In the genomic region with DNA sequence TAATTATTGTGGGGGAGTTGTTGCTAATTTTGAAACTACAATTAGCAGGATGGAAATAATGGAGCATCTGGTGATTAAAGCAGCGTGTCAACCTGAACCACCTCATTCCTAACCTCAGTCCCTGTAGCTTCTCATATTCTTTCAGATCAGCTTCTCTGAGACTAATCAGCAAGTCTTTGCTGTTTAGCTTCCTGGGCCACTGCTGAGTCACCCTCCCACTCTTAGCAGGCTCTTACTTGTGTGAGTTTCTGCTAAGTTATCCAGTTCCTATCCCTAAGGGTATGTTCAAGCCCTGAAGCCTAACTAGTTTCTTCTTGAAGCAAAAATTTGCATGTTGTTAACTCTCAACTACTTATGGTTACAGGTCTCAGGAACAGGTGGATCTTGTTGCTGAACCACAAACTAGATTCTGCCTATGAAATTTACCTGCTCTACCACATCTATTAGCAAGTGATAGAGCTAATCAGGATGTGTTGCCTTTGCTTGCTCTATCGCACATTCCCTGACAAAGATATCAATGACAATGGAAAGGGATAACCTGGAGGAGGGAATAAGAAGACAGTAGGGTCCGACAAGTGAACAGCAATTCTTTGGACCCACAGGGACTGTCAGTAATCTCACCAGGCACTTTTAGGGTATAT, we compare ENCODE assay signal across 11 cellular contexts.
A peak's percentile ranks its signal among the peaks of the same experiment; 100 is the strongest.
DNase-seq lines count a peak whose midpoint lies in the region; ATAC-seq and TF ChIP-seq lines count a peak whose summit lies in the region.
"Had no signal": no experiment of that assay in that cellular context is flagged by ENCODE, and none has a peak within 500 bp of the region (broad histone marks: within the 10 kb centered on the region; RNA-seq: fewer than 3 reads in every experiment).

No MANE protein-coding gene starts in this region.

- no peak overlapping the region for H3K27ac ChIP-seq in AG04450 (ENCODE audit: low read depth, low read length)
- H3K27ac ChIP-seq in HUES64 (ENCODE audit: low read depth, low read length): peak overlapping the region; percentile 23; the same call in 1 of the 2 replicates
- H3K27ac ChIP-seq in CD8-positive, alpha-beta T cell (ENCODE audit: low read depth, low read length): no peak overlapping the region
- no peak overlapping the region for H3K27ac ChIP-seq in esophagus muscularis mucosa (replicated peaks in 1 of 4)

- DNase-seq in AG04450 (ENCODE audit: low read depth, low spot score) (peak; percentile 11), astrocyte of the spinal cord (ENCODE audit: low read depth, low spot score) (peak; percentile 54), non-pigmented ciliary epithelial cell (ENCODE audit: low read depth) (peak; percentile 48), esophagus muscularis mucosa (ENCODE audit: extremely low spot score) (no peak)
- DNase-seq in CD8-positive, alpha-beta T cell: no peak
- DNase-seq: cerebellar nuclear complex, NCI-H2029, T-helper 17 cell had no signal

- H3K4me3 ChIP-seq in AG04450 (ENCODE audit: low read depth, low read length) (no peak overlapping the region), HUES64 (ENCODE audit: low read length) (no peak overlapping the region), astrocyte of the spinal cord (ENCODE audit: low read depth, low read length) (no peak overlapping the region), esophagus muscularis mucosa (no peak overlapping the region)
- H3K4me3 ChIP-seq in CD8-positive, alpha-beta T cell (ENCODE audit: low read depth, low read length): no peak overlapping the region

- 61% methylated on average over 3 of the region's 3 CpGs for WGBS in HUES64
- 95% methylated on average over 3 of the region's 3 CpGs for WGBS in esophagus muscularis mucosa

- intact Hi-C loops in CD8-positive, alpha-beta T cell (cut with DNase I, micrococcal nuclease): no loop called here
- intact Hi-C loops in esophagus muscularis mucosa (cut with DNase I): no loop called here

- H3K9me3 Mint-ChIP-seq in CD8-positive, alpha-beta T cell: no peaks in the 10 kb centered on the region

- H3K27me3 ChIP-seq in AG04450 (ENCODE audit: control insufficient read depth, insufficient read depth, low read length) (no peaks in the 10 kb centered on the region), HUES64 (ENCODE audit: insufficient read depth, low read length) (no peaks in the 10 kb centered on the region), esophagus muscularis mucosa (no peaks in the 10 kb centered on the region)
- H3K27me3 ChIP-seq in CD8-positive, alpha-beta T cell (ENCODE audit: insufficient read depth, low read length): no peaks in the 10 kb centered on the region

- H3K9me3 ChIP-seq in AG04450 (ENCODE audit: control insufficient read depth, insufficient read depth, low read length) (no peaks in the 10 kb centered on the region), HUES64 (ENCODE audit: insufficient read depth, low read depth, low read length) (no peaks in the 10 kb centered on the region), esophagus muscularis mucosa (no peaks in the 10 kb centered on the region)
- no peaks in the 10 kb centered on the region for H3K9me3 ChIP-seq in CD8-positive, alpha-beta T cell (ENCODE audit: low read length)

- H3K4me3 Mint-ChIP-seq in CD8-positive, alpha-beta T cell: no peak overlapping the region
- H3K4me3 Mint-ChIP-seq: T-helper 17 cell had no signal

- POLR2A ChIA-PET in AG04450 (lab: Yijun Ruan, JAX): interaction anchor here (0.7 to 0.9 kb wide), 2 partner anchors 27 to 134 kb away, joined by 3 to 4 read pairs; a partner anchor contains a TSS
- POLR2A ChIA-PET in CD8-positive, alpha-beta T cell (lab: Charles Lee): no interaction called here

- H3K27ac Mint-ChIP-seq in CD8-positive, alpha-beta T cell: no peak overlapping the region
- H3K27ac Mint-ChIP-seq: T-helper 17 cell had no signal

- no peaks in the 10 kb centered on the region for H3K27me3 Mint-ChIP-seq in CD8-positive, alpha-beta T cell (ENCODE audit: low read depth)
- H3K27me3 Mint-ChIP-seq: T-helper 17 cell had no signal

- ATAC-seq in GM18517 (IDR thresholded peaks at IDR 0.05; ENCODE audit: unreplicated experiment): no peak
- no peak for ATAC-seq in CD8-positive, alpha-beta T cell
- no peak for ATAC-seq in GM18873 (IDR thresholded peaks at IDR 0.05; ENCODE audit: low FRiP score, unreplicated experiment)
- ATAC-seq: T-helper 17 cell had no signal

- TF ChIP-seq POLR2A in esophagus muscularis mucosa (IDR thresholded peaks at IDR 0.05; ENCODE audit: low read depth): no peak

- H3K36me3 ChIP-seq in HUES64 (ENCODE audit: insufficient read depth, low read length): no peaks in the 10 kb centered on the region
- no peaks in the 10 kb centered on the region for H3K36me3 ChIP-seq in CD8-positive, alpha-beta T cell (ENCODE audit: insufficient read depth, low read length)
- no peaks in the 10 kb centered on the region for H3K36me3 ChIP-seq in esophagus muscularis mucosa

- H3K4me1 Mint-ChIP-seq in CD8-positive, alpha-beta T cell (ENCODE audit: low read depth): no peaks in the 10 kb centered on the region
- H3K4me1 Mint-ChIP-seq: T-helper 17 cell had no signal

- H3K36me3 Mint-ChIP-seq in CD8-positive, alpha-beta T cell: no peaks in the 10 kb centered on the region

- peaks cover 18% of the 10 kb centered on the region for H3K4me1 ChIP-seq in HUES64 (ENCODE audit: insufficient read depth, low read length)
- no peaks in the 10 kb centered on the region for H3K4me1 ChIP-seq in CD8-positive, alpha-beta T cell (ENCODE audit: insufficient read depth, low read length)
- H3K4me1 ChIP-seq in esophagus muscularis mucosa: no peaks in the 10 kb centered on the region

- H3K9ac ChIP-seq in HUES64 (ENCODE audit: low read depth, low read length): no peak overlapping the region

- TF ChIP-seq CTCF in AG04450 (IDR thresholded peaks at IDR 0.05; ENCODE audit: low read depth, low read length) (no peak), astrocyte of the spinal cord (IDR thresholded peaks at IDR 0.05; ENCODE audit: low read depth, low read length) (no peak), esophagus muscularis mucosa (IDR thresholded peaks at IDR 0.05) (no peak)
- no peak for TF ChIP-seq CTCF in CD8-positive, alpha-beta T cell (IDR thresholded peaks at IDR 0.05)

- TF ChIP-seq EP300 in esophagus muscularis mucosa (IDR thresholded peaks at IDR 0.05): no peak

- in situ Hi-C loops in astrocyte of the spinal cord (cut with HindIII; ENCODE audit: low sequenced_read_pairs): no loop called here

- CTCF ChIA-PET in AG04450 (lab: Charles Lee): no interaction called here
- CTCF ChIA-PET in CD8-positive, alpha-beta T cell (lab: Charles Lee): no interaction called here

Comparison
In these comparisons a context has a peak if more than half of its experiments do, and no peak if none do; other contexts are left out.
1. DNase-seq: peak in AG04450 (single experiment), astrocyte of the spinal cord (single experiment) and non-pigmented ciliary epithelial cell (single experiment); none in CD8-positive, alpha-beta T cell (0 of 7) and esophagus muscularis mucosa (single experiment).